Comparison of ENCODE assay signal across 1 cellular context in the genomic region with DNA sequence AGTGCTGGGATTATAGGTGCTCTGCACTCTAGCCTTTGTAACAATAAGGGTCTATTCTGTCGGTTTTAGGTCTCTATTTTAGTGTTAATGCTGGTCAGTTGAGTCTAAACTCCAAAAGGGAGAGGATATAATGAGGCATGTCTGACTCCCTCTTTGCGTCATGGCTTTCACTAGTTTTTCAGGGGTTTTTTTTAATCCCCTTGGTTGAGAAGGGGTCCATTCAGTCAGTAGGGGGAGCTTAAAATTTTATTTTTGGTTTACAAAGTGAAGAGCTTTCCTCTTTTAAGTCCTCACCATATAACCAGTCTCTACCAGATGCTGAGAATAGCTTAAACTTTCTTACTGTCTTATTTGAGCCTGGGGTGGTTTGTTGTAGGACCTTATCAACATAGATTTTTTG.
TF ChIP-seq lines count a peak whose summit lies in the region.

No MANE protein-coding gene starts in this region.

TF ChIP-seq in GM23338, 12 proteins besides CTCF, POLR2A, EP300 and RAD21:
- TF ChIP-seq, protein P1, sequence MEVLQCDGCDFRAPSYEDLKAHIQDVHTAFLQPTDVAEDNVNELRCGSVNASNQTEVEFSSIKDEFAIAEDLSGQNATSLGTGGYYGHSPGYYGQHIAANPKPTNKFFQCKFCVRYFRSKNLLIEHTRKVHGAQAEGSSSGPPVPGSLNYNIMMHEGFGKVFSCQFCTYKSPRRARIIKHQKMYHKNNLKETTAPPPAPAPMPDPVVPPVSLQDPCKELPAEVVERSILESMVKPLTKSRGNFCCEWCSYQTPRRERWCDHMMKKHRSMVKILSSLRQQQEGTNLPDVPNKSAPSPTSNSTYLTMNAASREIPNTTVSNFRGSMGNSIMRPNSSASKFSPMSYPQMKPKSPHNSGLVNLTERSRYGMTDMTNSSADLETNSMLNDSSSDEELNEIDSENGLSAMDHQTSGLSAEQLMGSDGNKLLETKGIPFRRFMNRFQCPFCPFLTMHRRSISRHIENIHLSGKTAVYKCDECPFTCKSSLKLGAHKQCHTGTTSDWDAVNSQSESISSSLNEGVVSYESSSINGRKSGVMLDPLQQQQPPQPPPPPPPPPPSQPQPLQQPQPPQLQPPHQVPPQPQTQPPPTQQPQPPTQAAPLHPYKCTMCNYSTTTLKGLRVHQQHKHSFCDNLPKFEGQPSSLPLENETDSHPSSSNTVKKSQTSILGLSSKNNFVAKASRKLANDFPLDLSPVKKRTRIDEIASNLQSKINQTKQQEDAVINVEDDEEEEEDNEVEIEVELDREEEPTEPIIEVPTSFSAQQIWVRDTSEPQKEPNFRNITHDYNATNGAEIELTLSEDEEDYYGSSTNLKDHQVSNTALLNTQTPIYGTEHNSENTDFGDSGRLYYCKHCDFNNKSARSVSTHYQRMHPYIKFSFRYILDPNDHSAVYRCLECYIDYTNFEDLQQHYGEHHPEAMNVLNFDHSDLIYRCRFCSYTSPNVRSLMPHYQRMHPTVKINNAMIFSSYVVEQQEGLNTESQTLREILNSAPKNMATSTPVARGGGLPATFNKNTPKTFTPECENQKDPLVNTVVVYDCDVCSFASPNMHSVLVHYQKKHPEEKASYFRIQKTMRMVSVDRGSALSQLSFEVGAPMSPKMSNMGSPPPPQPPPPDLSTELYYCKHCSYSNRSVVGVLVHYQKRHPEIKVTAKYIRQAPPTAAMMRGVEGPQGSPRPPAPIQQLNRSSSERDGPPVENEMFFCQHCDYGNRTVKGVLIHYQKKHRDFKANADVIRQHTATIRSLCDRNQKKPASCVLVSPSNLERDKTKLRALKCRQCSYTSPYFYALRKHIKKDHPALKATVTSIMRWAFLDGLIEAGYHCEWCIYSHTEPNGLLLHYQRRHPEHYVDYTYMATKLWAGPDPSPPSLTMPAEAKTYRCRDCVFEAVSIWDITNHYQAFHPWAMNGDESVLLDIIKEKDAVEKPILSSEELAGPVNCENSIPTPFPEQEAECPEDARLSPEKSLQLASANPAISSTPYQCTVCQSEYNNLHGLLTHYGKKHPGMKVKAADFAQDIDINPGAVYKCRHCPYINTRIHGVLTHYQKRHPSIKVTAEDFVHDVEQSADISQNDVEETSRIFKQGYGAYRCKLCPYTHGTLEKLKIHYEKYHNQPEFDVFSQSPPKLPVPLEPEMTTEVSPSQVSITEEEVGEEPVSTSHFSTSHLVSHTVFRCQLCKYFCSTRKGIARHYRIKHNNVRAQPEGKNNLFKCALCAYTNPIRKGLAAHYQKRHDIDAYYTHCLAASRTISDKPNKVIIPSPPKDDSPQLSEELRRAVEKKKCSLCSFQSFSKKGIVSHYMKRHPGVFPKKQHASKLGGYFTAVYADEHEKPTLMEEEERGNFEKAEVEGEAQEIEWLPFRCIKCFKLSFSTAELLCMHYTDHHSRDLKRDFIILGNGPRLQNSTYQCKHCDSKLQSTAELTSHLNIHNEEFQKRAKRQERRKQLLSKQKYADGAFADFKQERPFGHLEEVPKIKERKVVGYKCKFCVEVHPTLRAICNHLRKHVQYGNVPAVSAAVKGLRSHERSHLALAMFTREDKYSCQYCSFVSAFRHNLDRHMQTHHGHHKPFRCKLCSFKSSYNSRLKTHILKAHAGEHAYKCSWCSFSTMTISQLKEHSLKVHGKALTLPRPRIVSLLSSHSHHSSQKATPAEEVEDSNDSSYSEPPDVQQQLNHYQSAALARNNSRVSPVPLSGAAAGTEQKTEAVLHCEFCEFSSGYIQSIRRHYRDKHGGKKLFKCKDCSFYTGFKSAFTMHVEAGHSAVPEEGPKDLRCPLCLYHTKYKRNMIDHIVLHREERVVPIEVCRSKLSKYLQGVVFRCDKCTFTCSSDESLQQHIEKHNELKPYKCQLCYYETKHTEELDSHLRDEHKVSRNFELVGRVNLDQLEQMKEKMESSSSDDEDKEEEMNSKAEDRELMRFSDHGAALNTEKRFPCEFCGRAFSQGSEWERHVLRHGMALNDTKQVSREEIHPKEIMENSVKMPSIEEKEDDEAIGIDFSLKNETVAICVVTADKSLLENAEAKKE (CRISPR knock-in tag; IDR thresholded peaks at IDR 0.05), result no peak
- TF ChIP-seq JUNB (IDR thresholded peaks at IDR 0.05; ENCODE audit: unreplicated experiment), result no peak
- TF ChIP-seq POLR2AphosphoS5 (IDR thresholded peaks at IDR 0.05; ENCODE audit: low read depth), result no peak
- TF ChIP-seq EZH2 (IDR thresholded peaks at IDR 0.05; ENCODE audit: low read depth, unreplicated experiment), result no peak
- TF ChIP-seq, protein P2, sequence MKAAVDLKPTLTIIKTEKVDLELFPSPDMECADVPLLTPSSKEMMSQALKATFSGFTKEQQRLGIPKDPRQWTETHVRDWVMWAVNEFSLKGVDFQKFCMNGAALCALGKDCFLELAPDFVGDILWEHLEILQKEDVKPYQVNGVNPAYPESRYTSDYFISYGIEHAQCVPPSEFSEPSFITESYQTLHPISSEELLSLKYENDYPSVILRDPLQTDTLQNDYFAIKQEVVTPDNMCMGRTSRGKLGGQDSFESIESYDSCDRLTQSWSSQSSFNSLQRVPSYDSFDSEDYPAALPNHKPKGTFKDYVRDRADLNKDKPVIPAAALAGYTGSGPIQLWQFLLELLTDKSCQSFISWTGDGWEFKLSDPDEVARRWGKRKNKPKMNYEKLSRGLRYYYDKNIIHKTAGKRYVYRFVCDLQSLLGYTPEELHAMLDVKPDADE (IDR thresholded peaks at IDR 0.05), result no peak
- TF ChIP-seq NANOG (IDR thresholded peaks at IDR 0.05; ENCODE audit: borderline replicate concordance), result no peak
- no peak for TF ChIP-seq ZNF331 (CRISPR knock-in tag; IDR thresholded peaks at IDR 0.05; ENCODE audit: low read depth)
- TF ChIP-seq EZH2phosphoT487 (IDR thresholded peaks at IDR 0.05; ENCODE audit: unreplicated experiment), result no peak
- no peak for TF ChIP-seq CREB1 (CRISPR knock-in tag; IDR thresholded peaks at IDR 0.05; ENCODE audit: low read depth)
- TF ChIP-seq STAT1 (IDR thresholded peaks at IDR 0.05; ENCODE audit: unreplicated experiment), result no peak
- TF ChIP-seq ZNF114 (CRISPR knock-in tag; IDR thresholded peaks at IDR 0.05), result no peak
- TF ChIP-seq, protein P3, sequence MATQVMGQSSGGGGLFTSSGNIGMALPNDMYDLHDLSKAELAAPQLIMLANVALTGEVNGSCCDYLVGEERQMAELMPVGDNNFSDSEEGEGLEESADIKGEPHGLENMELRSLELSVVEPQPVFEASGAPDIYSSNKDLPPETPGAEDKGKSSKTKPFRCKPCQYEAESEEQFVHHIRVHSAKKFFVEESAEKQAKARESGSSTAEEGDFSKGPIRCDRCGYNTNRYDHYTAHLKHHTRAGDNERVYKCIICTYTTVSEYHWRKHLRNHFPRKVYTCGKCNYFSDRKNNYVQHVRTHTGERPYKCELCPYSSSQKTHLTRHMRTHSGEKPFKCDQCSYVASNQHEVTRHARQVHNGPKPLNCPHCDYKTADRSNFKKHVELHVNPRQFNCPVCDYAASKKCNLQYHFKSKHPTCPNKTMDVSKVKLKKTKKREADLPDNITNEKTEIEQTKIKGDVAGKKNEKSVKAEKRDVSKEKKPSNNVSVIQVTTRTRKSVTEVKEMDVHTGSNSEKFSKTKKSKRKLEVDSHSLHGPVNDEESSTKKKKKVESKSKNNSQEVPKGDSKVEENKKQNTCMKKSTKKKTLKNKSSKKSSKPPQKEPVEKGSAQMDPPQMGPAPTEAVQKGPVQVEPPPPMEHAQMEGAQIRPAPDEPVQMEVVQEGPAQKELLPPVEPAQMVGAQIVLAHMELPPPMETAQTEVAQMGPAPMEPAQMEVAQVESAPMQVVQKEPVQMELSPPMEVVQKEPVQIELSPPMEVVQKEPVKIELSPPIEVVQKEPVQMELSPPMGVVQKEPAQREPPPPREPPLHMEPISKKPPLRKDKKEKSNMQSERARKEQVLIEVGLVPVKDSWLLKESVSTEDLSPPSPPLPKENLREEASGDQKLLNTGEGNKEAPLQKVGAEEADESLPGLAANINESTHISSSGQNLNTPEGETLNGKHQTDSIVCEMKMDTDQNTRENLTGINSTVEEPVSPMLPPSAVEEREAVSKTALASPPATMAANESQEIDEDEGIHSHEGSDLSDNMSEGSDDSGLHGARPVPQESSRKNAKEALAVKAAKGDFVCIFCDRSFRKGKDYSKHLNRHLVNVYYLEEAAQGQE (IDR thresholded peaks at IDR 0.05; ENCODE audit: unreplicated experiment), result no peak
TF ChIP-seq in GM23338: peak in this region for 0.
